In genomic region chr5:115543931-115544370, GRCh38 we compare ENCODE assay signal across 8 cellular contexts. TPM values are rescaled to one million over a fixed set of nuclear protein-coding genes. Genes with fewer than 3 reads are reported as not detected.
DNase-seq lines count a peak whose midpoint lies in the region; ATAC-seq, FAIRE-seq and TF ChIP-seq lines count a peak whose summit lies in the region.

No MANE protein-coding gene starts in this region.

- POLR2A ChIA-PET in A673 (lab: Charles Lee; ENCODE audit: low non-redundant PET) = interaction anchor here (0.9 kb wide), 2 partner anchors 248 to 630 kb away, joined by 3 to 6 read pairs; partner anchors contain the start of gene CCDC112

- TF ChIP-seq CTCF in A673 (conservative IDR thresholded peaks at IDR 0.05; ENCODE audit: low read depth, low read length) (no peak), glutamatergic neuron (IDR thresholded peaks at IDR 0.05; ENCODE audit: partially characterized antibody, unreplicated experiment) (no peak), omental fat pad (IDR thresholded peaks at IDR 0.05) (no peak)

- H3K4me3 ChIP-seq in A673 (ENCODE audit: low read depth, low read length, poor library complexity, severe bottlenecking) (peak overlapping the region; percentile 92), thymus (ENCODE audit: low read length) (peak overlapping the region; percentile 100)

- H3K27me3 ChIP-seq in A673 (replicated peaks; ENCODE audit: insufficient read depth, low read depth, low read length, poor library complexity) = no peaks in the 10 kb centered on the region
- H3K27me3 ChIP-seq in thymus (ENCODE audit: control insufficient read depth, insufficient read depth) = no peaks in the 10 kb centered on the region

- H3K4me1 ChIP-seq in A673 (ENCODE audit: insufficient read depth, low read length, poor library complexity, severe bottlenecking) (peaks cover 3% of the 10 kb centered on the region), thymus (ENCODE audit: control insufficient read depth, insufficient read depth, low read length) (peaks cover 8% of the 10 kb centered on the region)

- H3K36me3 Mint-ChIP-seq in activated naive CD4-positive, alpha-beta T cell treated with anti-CD3 and anti-CD28 coated beads, Interleukin-2, amount 50 U/mL, for 24 hours = peaks cover 20% of the 10 kb centered on the region
- peaks cover 8% of the 10 kb centered on the region for H3K36me3 Mint-ChIP-seq in glutamatergic neuron (ENCODE audit: unreplicated experiment)

- H3K4me3 Mint-ChIP-seq in activated naive CD4-positive, alpha-beta T cell treated with anti-CD3 and anti-CD28 coated beads, Interleukin-2, amount 50 U/mL, for 24 hours = peak overlapping the region; percentile 96
- peak overlapping the region; percentile 97 for H3K4me3 Mint-ChIP-seq in glutamatergic neuron (ENCODE audit: unreplicated experiment)

- peak overlapping the region; percentile 96 for H3K27ac Mint-ChIP-seq in activated naive CD4-positive, alpha-beta T cell treated with anti-CD3 and anti-CD28 coated beads, Interleukin-2, amount 50 U/mL, for 24 hours
- H3K27ac Mint-ChIP-seq in glutamatergic neuron (ENCODE audit: unreplicated experiment) = peak overlapping the region; percentile 97

- WGBS in thymus = under 1% methylated on average over 20 of the region's 20 CpGs

- FAIRE-seq in RCC 7860 (lab: Jason Lieb, UNC) = no peak

- intact Hi-C loops in A673 (cut with micrococcal nuclease; ENCODE audit: unreplicated experiment) = loop anchor here (10.0 kb wide), 1 partner anchor 291 kb away; no protein-coding TSS in a partner anchor

- DNase-seq in A673 (ENCODE audit: low spot score) = peak; percentile 58
- peak; percentile 25 for DNase-seq in RCC 7860 (ENCODE audit: low spot score)
- DNase-seq in glutamatergic neuron = peak; percentile 33
- DNase-seq in omental fat pad (ENCODE audit: low spot score) = peak; percentile 33

- ATAC-seq in GM18519 (IDR thresholded peaks at IDR 0.05; ENCODE audit: low FRiP score, unreplicated experiment) (peak; percentile 24), HG03066 (IDR thresholded peaks at IDR 0.05; ENCODE audit: low read depth, unreplicated experiment) (peak; percentile 38), omental fat pad (ENCODE audit: low FRiP score) (peak; percentile 47)

- H3K27me3 Mint-ChIP-seq in activated naive CD4-positive, alpha-beta T cell treated with anti-CD3 and anti-CD28 coated beads, Interleukin-2, amount 50 U/mL, for 24 hours = no peaks in the 10 kb centered on the region
- H3K27me3 Mint-ChIP-seq in glutamatergic neuron (ENCODE audit: unreplicated experiment) = peaks cover 5% of the 10 kb centered on the region

- H3K36me3 ChIP-seq in A673 (ENCODE audit: insufficient read depth, low read length, poor library complexity, severe bottlenecking) = peaks cover 32% of the 10 kb centered on the region
- H3K36me3 ChIP-seq in thymus (ENCODE audit: control insufficient read depth, insufficient read depth) = no peaks in the 10 kb centered on the region

- H3K27ac ChIP-seq in A673 (ENCODE audit: low read depth, low read length, poor library complexity, severe bottlenecking) (peak overlapping the region; percentile 98), thymus (ENCODE audit: low read depth) (peak overlapping the region; percentile 98)

- H3K4me1 Mint-ChIP-seq in activated naive CD4-positive, alpha-beta T cell treated with anti-CD3 and anti-CD28 coated beads, Interleukin-2, amount 50 U/mL, for 24 hours = peaks cover 52% of the 10 kb centered on the region
- H3K4me1 Mint-ChIP-seq in glutamatergic neuron (ENCODE audit: low read depth, unreplicated experiment) = peaks cover 15% of the 10 kb centered on the region

- no TSS peak for BruUV-seq in A673 (replicated peaks; lab: Mats Ljungman, UMichigan)

- CTCF ChIA-PET in A673 (lab: Charles Lee) = interaction anchor here (0.7 kb wide), 1 partner anchor 241 kb away, joined by 9 read pairs; no protein-coding TSS in a partner anchor

- peaks cover 10% of the 10 kb centered on the region for H3K9me3 ChIP-seq in A673 (ENCODE audit: low read depth, low read length, poor library complexity, severe bottlenecking)
- H3K9me3 ChIP-seq in thymus (ENCODE audit: control insufficient read depth) = no peaks in the 10 kb centered on the region

- no peaks in the 10 kb centered on the region for H3K9me3 Mint-ChIP-seq in activated naive CD4-positive, alpha-beta T cell treated with anti-CD3 and anti-CD28 coated beads, Interleukin-2, amount 50 U/mL, for 24 hours
- H3K9me3 Mint-ChIP-seq in glutamatergic neuron (ENCODE audit: unreplicated experiment) = peaks cover 6% of the 10 kb centered on the region

RNA-seq across cellular contexts. Expression of gene FEM1C, which starts 0.6 kb away (rescaled TPM):
- total RNA-seq in A673 (2021) = 13.7 and 15.0 TPM in 2 replicates
- 20.2 TPM for total RNA-seq in glutamatergic neuron (ENCODE audit: unreplicated experiment)
- 10 to 100 TPM; 20.4 to 52.2 (median 28.5) TPM for total RNA-seq in omental fat pad
- 8.1 TPM for polyA plus RNA-seq in thymus

RNA-seq across cellular contexts. Expression of gene TICAM2, which starts 58.3 kb away (rescaled TPM):
- total RNA-seq in A673 (2021) (0.32 and 1.3 TPM in 2 replicates), glutamatergic neuron (ENCODE audit: unreplicated experiment) (0.42 TPM), omental fat pad (1 to 10 TPM; 1.2 to 3.9 (median 1.7) TPM)
- 3.3 TPM for polyA plus RNA-seq in thymus

Comparison
In these comparisons a context has a peak if more than half of its experiments do, and no peak if none do; other contexts are left out.
1. Peak in every context shown above with its lines: DNase-seq, ATAC-seq, H3K4me3 ChIP-seq and H3K27ac ChIP-seq.